In genomic region chr11:126282361-126282741, GRCh38 we compare ENCODE assay signal across 8 cellular contexts. TPM values are rescaled to one million over a fixed set of nuclear protein-coding genes. Genes with fewer than 3 reads are reported as not detected.
DNase-seq lines count a peak whose midpoint lies in the region; ATAC-seq and TF ChIP-seq lines count a peak whose summit lies in the region.

No MANE protein-coding gene starts in this region.

- H3K4me3 ChIP-seq in Caco-2 (ENCODE audit: low read depth, low read length) (peak overlapping the region; percentile 71), astrocyte of the spinal cord (ENCODE audit: low read depth, low read length) (peak overlapping the region; percentile 63), hepatocyte (peak overlapping the region; percentile 98)

- H3K27me3 Mint-ChIP-seq in Caco-2 (ENCODE audit: insufficient read depth, unreplicated experiment): no peaks in the 10 kb centered on the region

- in situ Hi-C loops in astrocyte of the spinal cord (cut with HindIII; ENCODE audit: low sequenced_read_pairs): no loop called here

- peak overlapping the region; percentile 95 for H3K4me2 ChIP-seq in hepatocyte

- H3K4me1 ChIP-seq in Caco-2 (peaks cover 7% of the 10 kb centered on the region), hepatocyte (ENCODE audit: insufficient read depth) (peaks cover 12% of the 10 kb centered on the region)

- H3K36me3 ChIP-seq in Caco-2 (ENCODE audit: control insufficient read depth, insufficient read depth, low read length): no peaks in the 10 kb centered on the region
- H3K36me3 ChIP-seq in hepatocyte (replicated peaks; ENCODE audit: insufficient read depth, low read depth): no peaks in the 10 kb centered on the region

- peak; percentile 30 for ATAC-seq in HG02642 (IDR thresholded peaks at IDR 0.05; ENCODE audit: poor library complexity, unreplicated experiment)

- no peaks in the 10 kb centered on the region for H4K20me1 ChIP-seq in hepatocyte (ENCODE audit: insufficient read depth, poor library complexity, severe bottlenecking)

- H3K4me3 Mint-ChIP-seq in Caco-2 (ENCODE audit: unreplicated experiment): peak overlapping the region; percentile 96

- H3K27ac Mint-ChIP-seq in Caco-2 (ENCODE audit: unreplicated experiment): peak overlapping the region; percentile 73

- CTCF ChIA-PET in Caco-2 (lab: Charles Lee): no interaction called here

- 6% methylated on average over 15 of the region's 15 CpGs for WGBS in hepatocyte (ENCODE audit: low lambda C conversion rate, missing lambda C conversion rate)

- peaks cover 11% of the 10 kb centered on the region for H3K4me1 Mint-ChIP-seq in Caco-2 (ENCODE audit: low read depth, unreplicated experiment)

- H3K9me3 Mint-ChIP-seq in Caco-2 (ENCODE audit: unreplicated experiment): no peaks in the 10 kb centered on the region

- no peaks in the 10 kb centered on the region for H3K27me3 ChIP-seq in Caco-2 (replicated peaks; ENCODE audit: control insufficient read depth, insufficient read depth, low read length)
- H3K27me3 ChIP-seq in hepatocyte: no peaks in the 10 kb centered on the region

- intact Hi-C loops in Caco-2 (cut with micrococcal nuclease; ENCODE audit: unreplicated experiment) (no loop called here), posterior vena cava (cut with DNase I) (no loop called here)

- H3K27ac ChIP-seq in hepatocyte: peak overlapping the region; percentile 98

- peaks cover 20% of the 10 kb centered on the region for H3K79me2 ChIP-seq in hepatocyte

- DNase-seq in Caco-2 (peak in 1 of 2 experiments; percentile 66), SK-N-DZ (ENCODE audit: low spot score) (peak; percentile 13), astrocyte of the spinal cord (ENCODE audit: low read depth, low spot score) (peak; percentile 42), hepatocyte (ENCODE audit: low spot score) (peak; percentile 69), posterior vena cava (ENCODE audit: low spot score) (peak; percentile 87), SKM-1 (lab: John Stamatoyannopoulos, UW; ENCODE audit: unreplicated experiment) (no peak), MV-4-11 (lab: John Stamatoyannopoulos, UW) (no peak)

- H3K36me3 Mint-ChIP-seq in Caco-2 (ENCODE audit: insufficient read depth, unreplicated experiment): peaks cover 27% of the 10 kb centered on the region

- H3K9me2 ChIP-seq in hepatocyte (replicated peaks; ENCODE audit: insufficient read depth): no peaks in the 10 kb centered on the region

- H3K9me3 ChIP-seq in Caco-2 (no peaks in the 10 kb centered on the region), hepatocyte (ENCODE audit: low read depth) (no peaks in the 10 kb centered on the region)

- TF ChIP-seq CTCF in Caco-2 (IDR thresholded peaks at IDR 0.05; ENCODE audit: insufficient read depth in 1 of 2, low read depth in 1 of 2, low read length in 1 of 2, severe bottlenecking in 1 of 2, unreplicated experiment in 1 of 2) (no peak), astrocyte of the spinal cord (IDR thresholded peaks at IDR 0.05; ENCODE audit: low read depth, low read length) (no peak), hepatocyte (IDR thresholded peaks at IDR 0.05; ENCODE audit: poor library complexity) (no peak)

- POLR2A ChIA-PET in Caco-2 (lab: Charles Lee): interaction anchor here (0.7 to 2.6 kb wide), 2 partner anchors 13 to 78 kb away, joined by 3 to 14 read pairs; partner anchors contain the start of genes FOXRED1 and SRPRA

- peak overlapping the region; percentile 100 for H2AFZ ChIP-seq in hepatocyte

- TSS peak; percentile 59 for BruUV-seq in Caco-2 (replicated peaks; lab: Mats Ljungman, UMichigan)

RNA-seq across cellular contexts. Expression of gene TIRAP, which starts 0.5 kb away (rescaled TPM):
- 25.1 and 27.8 TPM in 2 replicates for total RNA-seq in Caco-2 (2022)
- 1.4 and 2.6 TPM in 2 replicates for polyA plus RNA-seq in SK-N-DZ (2014; cell fraction: cytosol; rRNA removed)
- polyA plus RNA-seq in SK-N-DZ (2014; cell fraction: nucleus; rRNA removed): 0.85 and 3.2 TPM in 2 replicates
- total RNA-seq in hepatocyte: 5.3 and 7.5 TPM in 2 replicates
- 3.2 and 6.4 TPM in 2 replicates for polyA plus RNA-seq in hepatocyte
- 10 to 100 TPM in 1 of 2 donors, 1 to 10 TPM in 1; 7.7 to 12.5 TPM for total RNA-seq in posterior vena cava

RNA-seq across cellular contexts. Expression of gene FOXRED1, which starts 13.4 kb away (rescaled TPM):
- total RNA-seq in Caco-2 (2022) (91.7 and 94.3 TPM in 2 replicates), hepatocyte (33.1 and 46.1 TPM in 2 replicates), posterior vena cava (10 to 100 TPM; 10.3 to 16.1 TPM)
- polyA plus RNA-seq in SK-N-DZ (2014; cell fraction: cytosol; rRNA removed): 44.6 and 48.7 TPM in 2 replicates
- 65.7 and 79.5 TPM in 2 replicates for polyA plus RNA-seq in SK-N-DZ (2014; cell fraction: nucleus; rRNA removed)
- 28.8 and 37.4 TPM in 2 replicates for polyA plus RNA-seq in hepatocyte

RNA-seq across cellular contexts. Expression of gene SRPRA, which starts 13.7 kb away (rescaled TPM):
- 174 and 191 TPM in 2 replicates for total RNA-seq in Caco-2 (2022)
- 28.1 and 30.0 TPM in 2 replicates for polyA plus RNA-seq in SK-N-DZ (2014; cell fraction: cytosol; rRNA removed)
- polyA plus RNA-seq in SK-N-DZ (2014; cell fraction: nucleus; rRNA removed): 50.4 and 54.0 TPM in 2 replicates
- 85.7 and 86.2 TPM in 2 replicates for total RNA-seq in hepatocyte
- polyA plus RNA-seq in hepatocyte: 80.4 and 83.4 TPM in 2 replicates
- 10 to 100 TPM; 79.7 to 82.0 TPM for total RNA-seq in posterior vena cava

RNA-seq across cellular contexts. Expression of gene DCPS, which starts 21.5 kb away (rescaled TPM):
- total RNA-seq in Caco-2 (2022) (40.2 and 40.4 TPM in 2 replicates), hepatocyte (6.5 and 6.9 TPM in 2 replicates), posterior vena cava (10 to 100 TPM; 11.3 to 14.3 TPM)
- 13.7 and 17.4 TPM in 2 replicates for polyA plus RNA-seq in SK-N-DZ (2014; cell fraction: cytosol; rRNA removed)
- polyA plus RNA-seq in SK-N-DZ (2014; cell fraction: nucleus; rRNA removed): 6.0 and 10.6 TPM in 2 replicates
- 16.8 and 25.6 TPM in 2 replicates for polyA plus RNA-seq in hepatocyte

Comparison
In these comparisons a context has a peak if more than half of its experiments do, and no peak if none do; other contexts are left out.
1. DNase-seq: peak in SK-N-DZ (single experiment), astrocyte of the spinal cord (single experiment), hepatocyte (single experiment) and posterior vena cava (single experiment); none in SKM-1 (single experiment) and MV-4-11 (single experiment).
2. Peak in every context shown above with its lines, with median percentiles within 50 percentile points of each other: H3K4me3 ChIP-seq.